2 cellular contexts compared by ENCODE assay signal in the genomic region with DNA sequence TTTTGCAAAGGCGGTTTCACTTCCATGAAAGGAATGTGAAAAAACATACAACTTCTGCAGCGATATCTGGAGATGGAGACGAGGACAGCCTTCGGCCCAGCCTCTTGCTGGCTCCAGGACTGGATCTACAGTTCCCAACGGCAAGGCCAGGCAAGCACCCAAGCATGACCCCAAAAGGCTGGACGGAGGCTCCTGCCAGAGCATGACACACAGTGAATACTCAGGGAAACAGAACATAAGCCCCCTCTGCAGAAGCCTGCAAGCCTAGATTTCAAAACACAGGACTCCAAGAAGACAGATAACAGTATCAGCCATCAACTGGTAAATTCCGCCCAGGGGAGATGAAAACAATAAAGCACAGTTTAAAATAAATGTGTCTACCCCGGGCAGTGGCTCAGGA.
TF ChIP-seq lines count a peak whose summit lies in the region.

No MANE protein-coding gene starts in this region.

TF ChIP-seq in A549, 52 proteins besides CTCF, POLR2A, EP300 and RAD21:
- TF ChIP-seq ZNF302 (CRISPR knock-in tag; IDR thresholded peaks at IDR 0.05), result no peak
- no peak for TF ChIP-seq MAX (IDR thresholded peaks at IDR 0.05)
- no peak for TF ChIP-seq BHLHE40 (IDR thresholded peaks at IDR 0.05; ENCODE audit: low read depth, low read length)
- no peak for TF ChIP-seq CBX2 (IDR thresholded peaks at IDR 0.05; ENCODE audit: borderline replicate concordance, low read depth)
- TF ChIP-seq CEBPB (IDR thresholded peaks at IDR 0.05), result no peak
- TF ChIP-seq ELK1 (IDR thresholded peaks at IDR 0.05; ENCODE audit: low read depth, low read length), result no peak
- no peak for TF ChIP-seq ZFP36 (IDR thresholded peaks at IDR 0.05; ENCODE audit: borderline replicate concordance, partially characterized antibody)

TF ChIP-seq in GM12878, 131 proteins besides CTCF, POLR2A, EP300 and RAD21:
- no peak for TF ChIP-seq MEF2A (IDR thresholded peaks at IDR 0.05; ENCODE audit: insufficient read depth, low read depth, low read length)
